ENCODE assay signal across 19 cellular contexts in the genomic region with DNA sequence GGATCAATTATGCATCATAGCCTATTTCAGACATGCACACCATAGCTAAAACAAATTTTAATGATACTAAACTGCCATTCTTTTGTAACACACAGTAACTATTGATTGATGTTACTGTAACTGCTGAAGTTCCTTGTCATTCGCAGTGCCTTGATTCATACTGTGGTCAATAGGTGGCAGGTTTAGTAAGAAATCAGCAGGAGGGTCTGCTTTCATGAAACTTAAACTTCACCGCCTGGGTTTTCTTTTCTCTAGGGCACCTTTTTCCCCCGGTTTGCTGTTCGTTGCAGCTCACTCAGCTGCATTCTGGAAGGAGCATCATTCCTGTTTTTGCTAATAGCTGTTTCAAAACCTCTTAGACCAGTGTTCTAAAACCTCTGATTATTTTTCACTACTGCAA.
DNase-seq lines count a peak whose midpoint lies in the region; ATAC-seq, FAIRE-seq and TF ChIP-seq lines count a peak whose summit lies in the region.
"Had no signal": no experiment of that assay in that cellular context is flagged by ENCODE, and none has a peak within 500 bp of the region (broad histone marks: within the 10 kb centered on the region; RNA-seq: fewer than 3 reads in every experiment).

No MANE protein-coding gene starts in this region.

- no peak overlapping the region for H3K4me3 ChIP-seq in HepG2 (replicated peaks in 1 of 3; ENCODE audit: insufficient read depth in 1 of 3, low read depth in 2 of 3, low read length in 3 of 3)
- H3K4me3 ChIP-seq in right lobe of liver = no peak overlapping the region
- H3K4me3 ChIP-seq: SK-N-MC had no signal

- H3K27ac Mint-ChIP-seq in chondrocyte (ENCODE audit: unreplicated experiment) = no peak overlapping the region
- H3K27ac Mint-ChIP-seq in activated CD4-positive, alpha-beta T cell treated with anti-CD3 and anti-CD28 coated beads, Interleukin-2, amount 10 ng/mL, durations not matched to agents 7 days and 5 days = no peak overlapping the region
- H3K27ac Mint-ChIP-seq: CD4-positive, CD25-positive, alpha-beta regulatory T cell had no signal

- POLR2A ChIA-PET in HepG2 (lab: Yijun Ruan, JAX) = no interaction called here
- POLR2A ChIA-PET in activated CD4-positive, alpha-beta T cell treated with anti-CD3 and anti-CD28 coated beads, Interleukin-2, amount 10 ng/mL, durations not matched to agents 7 days and 5 days (lab: Charles Lee) = no interaction called here

- TF ChIP-seq POLR2A in HepG2 (IDR thresholded peaks at IDR 0.05; ENCODE audit: insufficient read depth in 1 of 2, low read depth in 2 of 2, low read length in 2 of 2) (no peak), right lobe of liver (IDR thresholded peaks at IDR 0.05) (no peak)

- CTCF ChIA-PET in HepG2 (lab: Yijun Ruan, JAX; ENCODE audit: low intra/inter-chr PET ratio, low total read pairs) = no interaction called here
- CTCF ChIA-PET in activated CD4-positive, alpha-beta T cell treated with anti-CD3 and anti-CD28 coated beads, Interleukin-2, amount 10 ng/mL, durations not matched to agents 7 days and 5 days (lab: Charles Lee) = no interaction called here

- no peaks in the 10 kb centered on the region for H3K4me1 Mint-ChIP-seq in chondrocyte (ENCODE audit: low read depth)
- H3K4me1 Mint-ChIP-seq in activated CD4-positive, alpha-beta T cell treated with anti-CD3 and anti-CD28 coated beads, Interleukin-2, amount 10 ng/mL, durations not matched to agents 7 days and 5 days = no peaks in the 10 kb centered on the region
- H3K4me1 Mint-ChIP-seq: CD4-positive, CD25-positive, alpha-beta regulatory T cell had no signal

- no peaks in the 10 kb centered on the region for H3K4me1 ChIP-seq in HepG2 (ENCODE audit: insufficient read depth, low read length)
- H3K4me1 ChIP-seq in right lobe of liver = no peaks in the 10 kb centered on the region
- H3K4me1 ChIP-seq: BE2C had no signal

- no peak overlapping the region for H2AFZ ChIP-seq in HepG2 (ENCODE audit: low read length)

- no peak for TF ChIP-seq EP300 in HepG2 (IDR thresholded peaks at IDR 0.05; ENCODE audit: low read depth in 2 of 2, low read length in 2 of 2)
- no peak for TF ChIP-seq EP300 in HepG2 (CRISPR knock-in tag; IDR thresholded peaks at IDR 0.05; ENCODE audit: borderline replicate concordance)

- no peak for DNase-seq in HepG2 (ENCODE audit: low spot score)
- no peak for DNase-seq in right lobe of liver
- no peak for DNase-seq in chondrocyte (ENCODE audit: low spot score)
- DNase-seq in iPS-NIHi7 (ENCODE audit: extremely low spot score) = peak; percentile 26
- no peak for DNase-seq in SW 1271 (lab: John Stamatoyannopoulos, UW)
- no peak for DNase-seq in activated CD4-positive, alpha-beta T cell treated with anti-CD3 and anti-CD28 coated beads, Interleukin-2, amount 10 ng/mL, durations not matched to agents 7 days and 5 days
- no peak for DNase-seq in NCI-H82 treated with DMSO at 0.1 percent for 48 hours (lab: John Stamatoyannopoulos, UW; ENCODE audit: unreplicated experiment)
- no peak for DNase-seq in effector CD8-positive, alpha-beta T cell (lab: John Stamatoyannopoulos, UW)
- DNase-seq: BE2C; CD4-positive, CD25-positive, alpha-beta regulatory T cell; IMR-90; NCI-H1417 treated with DMSO at 0.1 percent for 48 hours; NCI-H2171 treated with DMSO at 0.1 percent for 48 hours; NCI-H748 treated with DMSO at 0.1 percent for 48 hours; SHP77 had no signal

- no peak for TF ChIP-seq RAD21 in HepG2 (CRISPR knock-in tag; IDR thresholded peaks at IDR 0.05)

- intact Hi-C loops in HepG2 (cut with micrococcal nuclease; ENCODE audit: unreplicated experiment) = no loop called here
- intact Hi-C loops in right lobe of liver (cut with DNase I) = no loop called here

- H3K27me3 Mint-ChIP-seq in chondrocyte (ENCODE audit: low read depth) = no peaks in the 10 kb centered on the region
- H3K27me3 Mint-ChIP-seq in activated CD4-positive, alpha-beta T cell treated with anti-CD3 and anti-CD28 coated beads, Interleukin-2, amount 10 ng/mL, durations not matched to agents 7 days and 5 days = no peaks in the 10 kb centered on the region
- H3K27me3 Mint-ChIP-seq: CD4-positive, CD25-positive, alpha-beta regulatory T cell had no signal

- H3K27ac ChIP-seq in HepG2 (ENCODE audit: extremely low read length, insufficient read depth, low read length) (no peak overlapping the region), right lobe of liver (no peak overlapping the region)
- H3K27ac ChIP-seq: HL-60, SK-N-MC had no signal

- H3K4me2 ChIP-seq in HepG2 (ENCODE audit: low read depth, low read length) = no peak overlapping the region

- peaks cover 26% of the 10 kb centered on the region for H3K9me3 Mint-ChIP-seq in chondrocyte (ENCODE audit: low read depth)
- no peaks in the 10 kb centered on the region for H3K9me3 Mint-ChIP-seq in activated CD4-positive, alpha-beta T cell treated with anti-CD3 and anti-CD28 coated beads, Interleukin-2, amount 10 ng/mL, durations not matched to agents 7 days and 5 days

- no peak for ATAC-seq in HepG2
- no peak for ATAC-seq in right lobe of liver

- H3K4me3 Mint-ChIP-seq in chondrocyte (ENCODE audit: unreplicated experiment) = no peak overlapping the region
- H3K4me3 Mint-ChIP-seq in activated CD4-positive, alpha-beta T cell treated with anti-CD3 and anti-CD28 coated beads, Interleukin-2, amount 10 ng/mL, durations not matched to agents 7 days and 5 days = no peak overlapping the region
- H3K4me3 Mint-ChIP-seq: CD4-positive, CD25-positive, alpha-beta regulatory T cell had no signal

- no peaks in the 10 kb centered on the region for H3K79me2 ChIP-seq in HepG2 (ENCODE audit: insufficient read depth, low read length)

- WGBS in HepG2 (ENCODE audit: low lambda C conversion rate) = 90% methylated on average over 3 of the region's 4 CpGs
- 61% methylated on average over 4 of the region's 4 CpGs for WGBS in right lobe of liver (ENCODE audit: insufficient coverage, low coverage, low lambda C conversion rate, missing lambda C conversion rate)

- peak; percentile 21 for FAIRE-seq in HepG2 (lab: Jason Lieb, UNC)
- FAIRE-seq: GM12892, H54 had no signal

- H4K20me1 ChIP-seq in HepG2 (ENCODE audit: insufficient read depth, low read length) = no peaks in the 10 kb centered on the region

- TF ChIP-seq CTCF in HepG2 (CRISPR knock-in tag; IDR thresholded peaks at IDR 0.05) (no peak), right lobe of liver (IDR thresholded peaks at IDR 0.05) (no peak), chondrocyte (IDR thresholded peaks at IDR 0.05) (peak; percentile 43)

- BruUV-seq in HepG2 (replicated peaks; lab: Mats Ljungman, UMichigan) = no TSS peak

- no peak overlapping the region for H3K9ac ChIP-seq in HepG2 (ENCODE audit: insufficient read depth, low read depth, low read length)

- no peaks in the 10 kb centered on the region for H3K9me3 ChIP-seq in HepG2 (ENCODE audit: low read length)
- no peaks in the 10 kb centered on the region for H3K9me3 ChIP-seq in right lobe of liver
- H3K9me3 ChIP-seq: BE2C had no signal

- H3K27me3 ChIP-seq in HepG2 (ENCODE audit: control insufficient read depth in 1 of 2, insufficient read depth in 2 of 2, low read length in 2 of 2) (no peaks in the 10 kb centered on the region), right lobe of liver (no peaks in the 10 kb centered on the region)
- H3K27me3 ChIP-seq: BE2C had no signal

- peaks cover 5% of the 10 kb centered on the region for H3K36me3 Mint-ChIP-seq in chondrocyte (ENCODE audit: low read depth)
- peaks cover 11% of the 10 kb centered on the region for H3K36me3 Mint-ChIP-seq in activated CD4-positive, alpha-beta T cell treated with anti-CD3 and anti-CD28 coated beads, Interleukin-2, amount 10 ng/mL, durations not matched to agents 7 days and 5 days (ENCODE audit: low read depth)

- no peaks in the 10 kb centered on the region for H3K36me3 ChIP-seq in HepG2 (replicated peaks in 1 of 2; ENCODE audit: control insufficient read depth in 1 of 2, insufficient read depth in 2 of 2, low read length in 2 of 2)
- no peaks in the 10 kb centered on the region for H3K36me3 ChIP-seq in right lobe of liver
- H3K36me3 ChIP-seq: BE2C had no signal

- in situ Hi-C loops in HepG2 (cut with HindIII; ENCODE audit: extremely low pct_ligation_motif_present, low pct_unique_long_range_greater_than_20kb) = no loop called here

TF ChIP-seq in HepG2, 621 proteins besides CTCF, POLR2A, EP300 and RAD21:
- TF ChIP-seq STAG1 (CRISPR knock-in tag; IDR thresholded peaks at IDR 0.05) = peak; percentile 18; the same call in 1 of the 2 replicates
- TF ChIP-seq ZNF382 (CRISPR knock-in tag; IDR thresholded peaks at IDR 0.05; ENCODE audit: borderline replicate concordance) = no peak
